ENCODE assay signal across 26 cellular contexts in genomic region chr7:158950914-158951635, GRCh38.
DNase-seq lines count a peak whose midpoint lies in the region; ATAC-seq, FAIRE-seq and TF ChIP-seq lines count a peak whose summit lies in the region.
"Had no signal": no experiment of that assay in that cellular context is flagged by ENCODE, and none has a peak within 500 bp of the region (broad histone marks: within the 10 kb centered on the region; RNA-seq: fewer than 3 reads in every experiment).

No MANE protein-coding gene starts in this region.

- no peaks in the 10 kb centered on the region for H4K20me1 ChIP-seq in GM12878 (ENCODE audit: control insufficient read depth, insufficient read depth)

- peaks cover 32% of the 10 kb centered on the region for H3K36me3 Mint-ChIP-seq in activated CD8-positive, alpha-beta memory T cell treated with anti-CD3 and anti-CD28 coated beads, Interleukin-2, amount 10 ng/mL, durations not matched to agents 7 days and 5 days
- peaks cover 51 to 52% of the 10 kb centered on the region in 2 donors for H3K36me3 Mint-ChIP-seq in stimulated activated naive B cell treated with anti-CD40 and anti-IgM and Interleukin-4, amounts not matched to agents 10 μg/mL and 1 μg/mL and 100 μg/mL, for 72 hours
- H3K36me3 Mint-ChIP-seq in endodermal cell (ENCODE audit: low read depth): peaks cover 54% of the 10 kb centered on the region

- H3K4me3 Mint-ChIP-seq in activated CD8-positive, alpha-beta memory T cell treated with anti-CD3 and anti-CD28 coated beads, Interleukin-2, amount 10 ng/mL, durations not matched to agents 7 days and 5 days: no peak overlapping the region
- no peak overlapping the region for H3K4me3 Mint-ChIP-seq in stimulated activated naive B cell treated with anti-CD40 and anti-IgM and Interleukin-4, amounts not matched to agents 10 μg/mL and 1 μg/mL and 100 μg/mL, for 72 hours
- no peak overlapping the region for H3K4me3 Mint-ChIP-seq in endodermal cell
- H3K4me3 Mint-ChIP-seq: B cell; CD4-positive, CD25-positive, alpha-beta regulatory T cell had no signal

- no peaks in the 10 kb centered on the region for H3K79me2 ChIP-seq in GM12878 (ENCODE audit: control insufficient read depth, insufficient read depth, low read length)

- H3K9me3 ChIP-seq in GM12878 (replicated peaks; ENCODE audit: control insufficient read depth, insufficient read depth, low read length): peaks cover 5% of the 10 kb centered on the region; the same call in 2 of the 3 replicates
- H3K9me3 ChIP-seq in endodermal cell (ENCODE audit: control insufficient read depth, low read length): peaks cover 6% of the 10 kb centered on the region

- POLR2A ChIA-PET in GM12878 (lab: Charles Lee): no interaction called here

- intact Hi-C loops in GM12878 (cut with micrococcal nuclease; ENCODE audit: unreplicated experiment): no loop called here

- no peak overlapping the region for H3K9ac ChIP-seq in GM12878 (ENCODE audit: control insufficient read depth, insufficient read depth, low read length)
- H3K9ac ChIP-seq in endodermal cell (ENCODE audit: extremely low read depth, low read length, poor library complexity, severe bottlenecking): no peak overlapping the region

- H3K27me3 ChIP-seq in GM12878 (replicated peaks in 1 of 2; ENCODE audit: control insufficient read depth in 2 of 2, insufficient read depth in 2 of 2, low read length in 1 of 2) (no peaks in the 10 kb centered on the region), endodermal cell (ENCODE audit: control insufficient read depth, insufficient read depth, low read length, poor library complexity, severe bottlenecking) (no peaks in the 10 kb centered on the region)

- BruUV-seq in GM12878 (replicated peaks; lab: Mats Ljungman, UMichigan): no TSS peak

- DNase-seq in activated CD8-positive, alpha-beta memory T cell treated with anti-CD3 and anti-CD28 coated beads, Interleukin-2, amount 10 ng/mL, durations not matched to agents 7 days and 5 days: peak; percentile 2
- no peak for DNase-seq in activated CD8-positive, alpha-beta memory T cell treated with anti-CD3 and anti-CD28 coated beads for 24 hours
- DNase-seq in GM12878 (ENCODE audit: low read depth, low spot score) (no peak), fibroblast of the aortic adventitia (ENCODE audit: low read depth) (peak; percentile 18), endodermal cell (no peak)
- DNase-seq in stimulated activated naive B cell treated with anti-CD40 and anti-IgM and Interleukin-4, amounts not matched to agents 10 μg/mL and 1 μg/mL and 100 μg/mL, for 72 hours: no peak
- DNase-seq: 8988T; CD4-positive, CD25-positive, alpha-beta regulatory T cell; COR-L47; DMS 273 treated with DMSO at 0.1 percent for 48 hours; DND-41; H7; Karpas-422; MM.1S; NCI-H1092; NCI-H1694; NCI-H2081 treated with DMSO at 0.1 percent for 48 hours; NCI-H446 treated with DMSO at 0.1 percent for 48 hours; NCI-H69; NK-92 treated with Interleukin-12 subunit alpha and Interleukin-12 subunit beta, amount 100 ng/mL, for 24 hours; SIG-M5 had no signal

- H3K4me1 ChIP-seq in GM12878 (ENCODE audit: control insufficient read depth, insufficient read depth, low read length): no peaks in the 10 kb centered on the region
- no peaks in the 10 kb centered on the region for H3K4me1 ChIP-seq in endodermal cell (ENCODE audit: control insufficient read depth, insufficient read depth, low read length)

- TF ChIP-seq RAD21 in GM12878 (IDR thresholded peaks at IDR 0.05; ENCODE audit: insufficient read depth, low read depth, low read length): no peak

- H3K4me3 ChIP-seq in GM12878 (no peak overlapping the region), fibroblast of the aortic adventitia (ENCODE audit: low read depth, low read length) (no peak overlapping the region), endodermal cell (ENCODE audit: low read length) (no peak overlapping the region)

- RAD21 ChIA-PET in GM12878 (lab: Charles Lee; ENCODE audit: unreplicated experiment): no interaction called here

- peaks cover 2% of the 10 kb centered on the region for H3K4me1 Mint-ChIP-seq in activated CD8-positive, alpha-beta memory T cell treated with anti-CD3 and anti-CD28 coated beads, Interleukin-2, amount 10 ng/mL, durations not matched to agents 7 days and 5 days
- peaks cover 0 to 6% of the 10 kb centered on the region in 2 donors for H3K4me1 Mint-ChIP-seq in stimulated activated naive B cell treated with anti-CD40 and anti-IgM and Interleukin-4, amounts not matched to agents 10 μg/mL and 1 μg/mL and 100 μg/mL, for 72 hours
- peaks cover 4% of the 10 kb centered on the region for H3K4me1 Mint-ChIP-seq in endodermal cell
- H3K4me1 Mint-ChIP-seq: B cell; CD4-positive, CD25-positive, alpha-beta regulatory T cell had no signal

- TF ChIP-seq CTCF in GM12878 (IDR thresholded peaks at IDR 0.05 in 2 of 3, conservative IDR thresholded peaks at IDR 0.05 in 1 of 3; ENCODE audit: control insufficient read depth in 2 of 3, extremely low read depth in 1 of 3, insufficient read depth in 1 of 3, low read depth in 3 of 3, low read length in 3 of 3): no peak
- no peak for TF ChIP-seq CTCF in fibroblast of the aortic adventitia (IDR thresholded peaks at IDR 0.05; ENCODE audit: insufficient read depth, low read length)
- no peak for TF ChIP-seq CTCF in endodermal cell (conservative IDR thresholded peaks at IDR 0.05)

- CTCF ChIA-PET in activated CD8-positive, alpha-beta memory T cell treated with anti-CD3 and anti-CD28 coated beads, Interleukin-2, amount 10 ng/mL, durations not matched to agents 7 days and 5 days (lab: Charles Lee): no interaction called here
- CTCF ChIA-PET in GM12878 (lab: Yijun Ruan, JAX): interaction anchor here (0.9 kb wide), 1 partner anchor 26 kb away, joined by 4 read pairs; no protein-coding TSS in a partner anchor

- H2AFZ ChIP-seq in GM12878 (ENCODE audit: control insufficient read depth, low read depth, low read length): no peak overlapping the region

- H3K4me2 ChIP-seq in GM12878 (ENCODE audit: control insufficient read depth, insufficient read depth): no peak overlapping the region

- H3K36me3 ChIP-seq in GM12878 (ENCODE audit: control insufficient read depth in 2 of 2, insufficient read depth in 2 of 2, low read length in 1 of 2) (peaks cover 0 to 4% of the 10 kb centered on the region in 2 experiments; a peak in 1 of 4 replicates), endodermal cell (ENCODE audit: control insufficient read depth, insufficient read depth, low read length) (peaks cover 15% of the 10 kb centered on the region)

- SMC1A ChIA-PET in GM12878 (lab: Charles Lee; ENCODE audit: uncharacterized antibody, unreplicated experiment): no interaction called here

- no peak for ATAC-seq in activated CD8-positive, alpha-beta memory T cell treated with anti-CD3 and anti-CD28 coated beads, Interleukin-2, amount 10 ng/mL, durations not matched to agents 7 days and 5 days
- ATAC-seq in GM12878 (no peak), GM18519 (IDR thresholded peaks at IDR 0.05; ENCODE audit: low FRiP score, unreplicated experiment) (no peak), GM21447 (IDR thresholded peaks at IDR 0.05; ENCODE audit: unreplicated experiment) (no peak)
- peak; percentile 25 to 67 for ATAC-seq in stimulated activated naive B cell treated with anti-CD40 and anti-IgM and Interleukin-4, amounts not matched to agents 10 μg/mL and 1 μg/mL and 100 μg/mL, for 72 hours (replicated peaks)

- in situ Hi-C loops in GM12878 (cut with MboI): no loop called here

- peaks cover 7% of the 10 kb centered on the region for H3K9me3 Mint-ChIP-seq in activated CD8-positive, alpha-beta memory T cell treated with anti-CD3 and anti-CD28 coated beads, Interleukin-2, amount 10 ng/mL, durations not matched to agents 7 days and 5 days (ENCODE audit: low read depth)
- H3K9me3 Mint-ChIP-seq in stimulated activated naive B cell treated with anti-CD40 and anti-IgM and Interleukin-4, amounts not matched to agents 10 μg/mL and 1 μg/mL and 100 μg/mL, for 72 hours: peaks cover 12 to 23% of the 10 kb centered on the region in 2 donors
- H3K9me3 Mint-ChIP-seq in endodermal cell: peaks cover 21% of the 10 kb centered on the region

- no peaks in the 10 kb centered on the region for H3K27me3 Mint-ChIP-seq in activated CD8-positive, alpha-beta memory T cell treated with anti-CD3 and anti-CD28 coated beads, Interleukin-2, amount 10 ng/mL, durations not matched to agents 7 days and 5 days
- no peaks in the 10 kb centered on the region for H3K27me3 Mint-ChIP-seq in stimulated activated naive B cell treated with anti-CD40 and anti-IgM and Interleukin-4, amounts not matched to agents 10 μg/mL and 1 μg/mL and 100 μg/mL, for 72 hours
- no peaks in the 10 kb centered on the region for H3K27me3 Mint-ChIP-seq in endodermal cell (ENCODE audit: insufficient read depth)
- H3K27me3 Mint-ChIP-seq: B cell; CD4-positive, CD25-positive, alpha-beta regulatory T cell had no signal

- 49% methylated on average over 9 of the region's 9 CpGs for WGBS in GM12878 (ENCODE audit: insufficient coverage, insufficient replicate concordance, low lambda C conversion rate, missing lambda C conversion rate)
- WGBS in endodermal cell (ENCODE audit: insufficient coverage in 1 of 2, insufficient read length in 1 of 2), 2 experiments: 91 to 100% methylated on average over 4 to 9 of the region's 9 CpGs

- no peak for FAIRE-seq in GM12878 (lab: Jason Lieb, UNC)
- FAIRE-seq: G401.6 had no signal

- H3K27ac ChIP-seq in GM12878 (ENCODE audit: control insufficient read depth, insufficient read depth): no peak overlapping the region
- H3K27ac ChIP-seq in endodermal cell (ENCODE audit: low read depth, low read length): no peak overlapping the region
- H3K27ac ChIP-seq: RWPE1 had no signal

- H3K27ac Mint-ChIP-seq in activated CD8-positive, alpha-beta memory T cell treated with anti-CD3 and anti-CD28 coated beads, Interleukin-2, amount 10 ng/mL, durations not matched to agents 7 days and 5 days: no peak overlapping the region
- H3K27ac Mint-ChIP-seq in stimulated activated naive B cell treated with anti-CD40 and anti-IgM and Interleukin-4, amounts not matched to agents 10 μg/mL and 1 μg/mL and 100 μg/mL, for 72 hours: no peak overlapping the region
- no peak overlapping the region for H3K27ac Mint-ChIP-seq in endodermal cell
- H3K27ac Mint-ChIP-seq: B cell; CD4-positive, CD25-positive, alpha-beta regulatory T cell had no signal

- TF ChIP-seq POLR2A in GM12878 (IDR thresholded peaks at IDR 0.05; ENCODE audit: low read depth, low read length): no peak

- no peak for TF ChIP-seq EP300 in GM12878 (IDR thresholded peaks at IDR 0.05; ENCODE audit: borderline replicate concordance in 1 of 2, control insufficient read depth in 1 of 2, low read depth in 2 of 2, low read length in 2 of 2)

TF ChIP-seq in GM12878, 131 proteins besides CTCF, POLR2A, EP300 and RAD21 (continues in another document):
- TF ChIP-seq RUNX3 (IDR thresholded peaks at IDR 0.05; ENCODE audit: low read length) (peak; percentile 39; the same call in 1 of the 2 replicates), MTA2 (IDR thresholded peaks at IDR 0.05; ENCODE audit: low read depth) (no peak), JUNB (IDR thresholded peaks at IDR 0.05) (peak; percentile 25; the same call in 1 of the 2 replicates)

Comparison
In these comparisons a context has a peak if more than half of its experiments do, and no peak if none do; other contexts are left out.
1. DNase-seq: peak in activated CD8-positive, alpha-beta memory T cell treated with anti-CD3 and anti-CD28 coated beads, Interleukin-2, amount 10 ng/mL, durations not matched to agents 7 days and 5 days (single experiment) and fibroblast of the aortic adventitia (single experiment); none in activated CD8-positive, alpha-beta memory T cell treated with anti-CD3 and anti-CD28 coated beads for 24 hours (single experiment), GM12878 (single experiment), stimulated activated naive B cell treated with anti-CD40 and anti-IgM and Interleukin-4, amounts not matched to agents 10 μg/mL and 1 μg/mL and 100 μg/mL, for 72 hours (single experiment) and endodermal cell (single experiment).
2. ATAC-seq: peak in stimulated activated naive B cell treated with anti-CD40 and anti-IgM and Interleukin-4, amounts not matched to agents 10 μg/mL and 1 μg/mL and 100 μg/mL, for 72 hours (2 of 2); none in activated CD8-positive, alpha-beta memory T cell treated with anti-CD3 and anti-CD28 coated beads, Interleukin-2, amount 10 ng/mL, durations not matched to agents 7 days and 5 days (single experiment), GM12878 (single experiment), GM18519 (single experiment) and GM21447 (single experiment).